In genomic region chr9:85742630-85742928, GRCh38 we compare ENCODE assay signal across 8 cellular contexts. TPM values are rescaled to one million over a fixed set of nuclear protein-coding genes. Genes with fewer than 3 reads are reported as not detected.
A peak's percentile ranks its signal among the peaks of the same experiment; 100 is the strongest.
DNase-seq lines count a peak whose midpoint lies in the region; ATAC-seq and TF ChIP-seq lines count a peak whose summit lies in the region.

No MANE protein-coding gene starts in this region.

- peak overlapping the region; percentile 76 for H3K4me3 ChIP-seq in AG04449 (ENCODE audit: low read depth, low read length)
- peak overlapping the region; percentile 67 for H3K4me3 ChIP-seq in iPS-18c (ENCODE audit: insufficient read depth, low read depth, low read length)
- H3K4me3 ChIP-seq in subcutaneous abdominal adipose tissue (ENCODE audit: low read depth in 1 of 5, low read length in 5 of 5) = peak overlapping the region; percentile 60 to 92 (median 89)

- DNase-seq in AG04449 (ENCODE audit: low read depth, low spot score) (peak; percentile 24), HCEC 1CT (peak; percentile 84), globus pallidus (ENCODE audit: low spot score) (no peak), NCI-H1105 (lab: John Stamatoyannopoulos, UW) (no peak), NK-92 (lab: John Stamatoyannopoulos, UW; ENCODE audit: unreplicated experiment) (no peak)

- peak overlapping the region; percentile 95 for H3K27ac Mint-ChIP-seq in activated T-helper 17 cell treated with anti-CD3 and anti-CD28 coated beads, Interleukin-2, amount 50 U/mL, for 72 hours

- H3K9me3 Mint-ChIP-seq in activated T-helper 17 cell treated with anti-CD3 and anti-CD28 coated beads, Interleukin-2, amount 50 U/mL, for 72 hours = no peaks in the 10 kb centered on the region

- ATAC-seq in activated T-helper 17 cell treated with anti-CD3 and anti-CD28 coated beads, Interleukin-2, amount 50 U/mL, for 72 hours (replicated peaks) = peak; percentile 57

- H3K27me3 ChIP-seq in subcutaneous abdominal adipose tissue (ENCODE audit: control insufficient read depth in 5 of 5, insufficient read depth in 4 of 5, low read length in 5 of 5) = no peaks in the 10 kb centered on the region

- H3K4me1 Mint-ChIP-seq in activated T-helper 17 cell treated with anti-CD3 and anti-CD28 coated beads, Interleukin-2, amount 50 U/mL, for 72 hours = peaks cover 14% of the 10 kb centered on the region

- H3K36me3 ChIP-seq in subcutaneous abdominal adipose tissue (ENCODE audit: control insufficient read depth in 5 of 5, insufficient read depth in 5 of 5, low read length in 5 of 5) = no peaks in the 10 kb centered on the region

- no peak for TF ChIP-seq CTCF in AG04449 (IDR thresholded peaks at IDR 0.05; ENCODE audit: insufficient read depth, low read length, missing control alignments)

- POLR2A ChIA-PET in AG04449 (lab: Yijun Ruan, JAX) = no interaction called here

- H3K36me3 Mint-ChIP-seq in activated T-helper 17 cell treated with anti-CD3 and anti-CD28 coated beads, Interleukin-2, amount 50 U/mL, for 72 hours (ENCODE audit: low read depth) = peaks cover 5% of the 10 kb centered on the region

- CTCF ChIA-PET in AG04449 (lab: Yijun Ruan, JAX) = no interaction called here

- no peaks in the 10 kb centered on the region for H3K27me3 Mint-ChIP-seq in activated T-helper 17 cell treated with anti-CD3 and anti-CD28 coated beads, Interleukin-2, amount 50 U/mL, for 72 hours

- H3K4me1 ChIP-seq in subcutaneous abdominal adipose tissue (ENCODE audit: control insufficient read depth in 5 of 5, insufficient read depth in 5 of 5, low read length in 5 of 5) = peaks cover 5 to 19% (median 17%) of the 10 kb centered on the region in 5 donors

- H3K9ac ChIP-seq in subcutaneous abdominal adipose tissue (ENCODE audit: low read length in 5 of 5) = peak overlapping the region in 3 of 5 donors; percentile 67 to 86 (median 74)

- H3K4me3 Mint-ChIP-seq in activated T-helper 17 cell treated with anti-CD3 and anti-CD28 coated beads, Interleukin-2, amount 50 U/mL, for 72 hours = peak overlapping the region; percentile 87

- peak overlapping the region; percentile 78 for H3K27ac ChIP-seq in subcutaneous abdominal adipose tissue (ENCODE audit: low read depth, low read length)

- H3K9me3 ChIP-seq in iPS-18c (ENCODE audit: control insufficient read depth, insufficient read depth, low read length) = no peaks in the 10 kb centered on the region
- no peaks in the 10 kb centered on the region for H3K9me3 ChIP-seq in subcutaneous abdominal adipose tissue (ENCODE audit: control insufficient read depth in 5 of 5, low read length in 5 of 5)

RNA-seq across cellular contexts. Expression of gene AGTPBP1, which starts 0.8 kb away (rescaled TPM):
- total RNA-seq in activated T-helper 17 cell treated with anti-CD3 and anti-CD28 coated beads, Interleukin-2, amount 50 U/mL, for 72 hours = 10 to 100 TPM; 35.8 to 39.0 TPM

Comparison
In these comparisons a context has a peak if more than half of its experiments do, and no peak if none do; other contexts are left out.
1. DNase-seq: peak in AG04449 (single experiment) and HCEC 1CT (single experiment); none in globus pallidus (single experiment), NCI-H1105 (single experiment) and NK-92 (single experiment).
2. Peak in every context shown above with its lines, with median percentiles within 50 percentile points of each other: H3K4me3 ChIP-seq.